Comparison of ENCODE assay signal across 31 cellular contexts in genomic region chr3:76954412-76954811, GRCh38.
"Had no signal": no experiment of that assay in that cellular context is flagged by ENCODE, and none has a peak within 500 bp of the region (broad histone marks: within the 10 kb centered on the region; RNA-seq: fewer than 3 reads in every experiment).

No MANE protein-coding gene starts in this region.

- ATAC-seq: activated CD8-positive, alpha-beta T cell treated with anti-CD3 and anti-CD28 coated beads for 36 hours; activated T-cell treated with anti-CD3 and anti-CD28 coated beads, Interleukin-2, amount 50 U/mL, for 72 hours; activated T-helper 17 cell treated with anti-CD3 and anti-CD28 coated beads, Interleukin-2, amount 50 U/mL, for 72 hours; Panc1 had no signal

- H3K27me3 ChIP-seq: brain microvascular endothelial cell, MG63, SJCRH30 had no signal

- H3K4me1 Mint-ChIP-seq: activated CD4-positive, alpha-beta T cell treated with anti-CD3 and anti-CD28 coated beads, Interleukin-2, amount 10 ng/mL, durations not matched to agents 24 days and 14 days; activated naive CD4-positive, alpha-beta T cell treated with anti-CD3 and anti-CD28 coated beads, Interleukin-2, amount 50 U/mL, for 24 hours; activated naive CD8-positive, alpha-beta T cell treated with anti-CD3 and anti-CD28 coated beads, Interleukin-2, amount 10 ng/mL, durations not matched to agents 7 days and 5 days; activated T-helper 17 cell treated with anti-CD3 and anti-CD28 coated beads, Interleukin-2, amount 50 U/mL, for 72 hours; central memory CD8-positive, alpha-beta T cell had no signal

- H3K27ac Mint-ChIP-seq: activated CD4-positive, alpha-beta T cell treated with anti-CD3 and anti-CD28 coated beads, Interleukin-2, amount 10 ng/mL, durations not matched to agents 24 days and 14 days; activated CD8-positive, alpha-beta T cell treated with anti-CD3 and anti-CD28 coated beads for 36 hours; activated naive CD4-positive, alpha-beta T cell treated with anti-CD3 and anti-CD28 coated beads, Interleukin-2, amount 50 U/mL, for 24 hours; activated naive CD8-positive, alpha-beta T cell treated with anti-CD3 and anti-CD28 coated beads, Interleukin-2, amount 10 ng/mL, durations not matched to agents 7 days and 5 days; activated T-cell treated with anti-CD3 and anti-CD28 coated beads, Interleukin-2, amount 50 U/mL, for 72 hours; activated T-helper 17 cell treated with anti-CD3 and anti-CD28 coated beads, Interleukin-2, amount 50 U/mL, for 72 hours; T-helper 1 cell treated with Interleukin-12 subunit alpha and Interleukin-12 subunit beta and Interleukin-4 antibody, amounts not matched to agents 30 μg/mL and 1 μg/mL, for 36 hours; T-helper 2 cell treated with Interferon-gamma antibody and Interleukin-4, amounts not matched to agents 5 μg/mL and 100 μg/mL, for 36 hours had no signal

- H3K27me3 Mint-ChIP-seq: activated CD4-positive, alpha-beta T cell treated with anti-CD3 and anti-CD28 coated beads, Interleukin-2, amount 10 ng/mL, durations not matched to agents 24 days and 14 days; activated CD8-positive, alpha-beta T cell treated with anti-CD3 and anti-CD28 coated beads for 36 hours; activated naive CD4-positive, alpha-beta T cell treated with anti-CD3 and anti-CD28 coated beads, Interleukin-2, amount 50 U/mL, for 24 hours; activated naive CD8-positive, alpha-beta T cell treated with anti-CD3 and anti-CD28 coated beads, Interleukin-2, amount 10 ng/mL, durations not matched to agents 7 days and 5 days; activated T-helper 17 cell treated with anti-CD3 and anti-CD28 coated beads, Interleukin-2, amount 50 U/mL, for 72 hours; central memory CD8-positive, alpha-beta T cell had no signal

- H3K27ac ChIP-seq: brain microvascular endothelial cell, cardiac muscle cell, SJCRH30, SK-N-MC had no signal

- H3K4me1 ChIP-seq: SJCRH30 had no signal

- H3K36me3 Mint-ChIP-seq: activated naive CD4-positive, alpha-beta T cell treated with anti-CD3 and anti-CD28 coated beads, Interleukin-2, amount 50 U/mL, for 24 hours; activated naive CD8-positive, alpha-beta T cell treated with anti-CD3 and anti-CD28 coated beads, Interleukin-2, amount 10 ng/mL, durations not matched to agents 7 days and 5 days had no signal

- H3K9me3 ChIP-seq: MG63, SJCRH30 had no signal

- H3K36me3 ChIP-seq: brain microvascular endothelial cell, cardiac muscle cell, MG63, SJCRH30 had no signal

- H3K4me3 ChIP-seq: cardiac muscle cell, MG63, SJCRH30, SK-N-MC had no signal

- DNase-seq: activated CD4-positive, alpha-beta T cell treated with anti-CD3 and anti-CD28 coated beads, Interleukin-2, amount 10 ng/mL, durations not matched to agents 24 days and 14 days; activated CD4-positive, alpha-beta T cell treated with anti-CD3 and anti-CD28 coated beads, Interleukin-2, amount 50 U/mL, for 4 hours; activated CD8-positive, alpha-beta T cell treated with anti-CD3 and anti-CD28 coated beads for 36 hours; activated effector memory CD4-positive, alpha-beta T cell treated with anti-CD3 and anti-CD28 coated beads, Interleukin-2, amount 50 U/mL, for 16 hours; activated naive CD4-positive, alpha-beta T cell; activated naive CD8-positive, alpha-beta T cell treated with anti-CD3 and anti-CD28 coated beads, Interleukin-2, amount 10 ng/mL, durations not matched to agents 7 days and 5 days; activated T-cell treated with anti-CD3 and anti-CD28 coated beads, Interleukin-2, amount 50 U/mL, for 1 hour; activated T-cell treated with anti-CD3 and anti-CD28 coated beads, Interleukin-2, amount 50 U/mL, for 72 hours; anterior cingulate cortex; brain microvascular endothelial cell; Kasumi-1; KG1; MG63; NCI-H1048; NCI-H1105 treated with DMSO at 0.1 percent for 48 hours; NCI-H1436; NCI-H1694 treated with DMSO at 0.1 percent for 48 hours; NCI-H2029; NCI-H345; NCI-H524 treated with DMSO at 0.1 percent for 48 hours; SHP77; SJCRH30 had no signal

- FAIRE-seq: TTC549 had no signal

- H3K4me3 Mint-ChIP-seq: activated CD4-positive, alpha-beta T cell treated with anti-CD3 and anti-CD28 coated beads, Interleukin-2, amount 10 ng/mL, durations not matched to agents 24 days and 14 days; activated CD8-positive, alpha-beta T cell treated with anti-CD3 and anti-CD28 coated beads for 36 hours; activated naive CD4-positive, alpha-beta T cell treated with anti-CD3 and anti-CD28 coated beads, Interleukin-2, amount 50 U/mL, for 24 hours; activated naive CD8-positive, alpha-beta T cell treated with anti-CD3 and anti-CD28 coated beads, Interleukin-2, amount 10 ng/mL, durations not matched to agents 7 days and 5 days; activated T-cell treated with anti-CD3 and anti-CD28 coated beads, Interleukin-2, amount 50 U/mL, for 72 hours; activated T-helper 17 cell treated with anti-CD3 and anti-CD28 coated beads, Interleukin-2, amount 50 U/mL, for 72 hours; central memory CD8-positive, alpha-beta T cell; T-helper 1 cell treated with Interleukin-12 subunit alpha and Interleukin-12 subunit beta and Interleukin-4 antibody, amounts not matched to agents 30 μg/mL and 1 μg/mL, for 36 hours; T-helper 2 cell treated with Interferon-gamma antibody and Interleukin-4, amounts not matched to agents 5 μg/mL and 100 μg/mL, for 36 hours had no signal
